Comparison of ENCODE assay signal across 15 cellular contexts in genomic region chr2:6927753-6928152, GRCh38.
"Had no signal": no experiment of that assay in that cellular context is flagged by ENCODE, and none has a peak within 500 bp of the region (broad histone marks: within the 10 kb centered on the region; RNA-seq: fewer than 3 reads in every experiment).

No MANE protein-coding gene starts in this region.

- ATAC-seq: activated T-cell treated with anti-CD3 and anti-CD28 coated beads, Interleukin-2, amount 50 U/mL, for 4 hours; stimulated activated naive CD8-positive, alpha-beta T cell treated with anti-CD3 and anti-CD28 coated beads, Interleukin-15, amount 100 ng/mL, for 72 hours; T-cell had no signal

- H3K36me3 ChIP-seq: colonic mucosa, neutrophil, upper lobe of left lung had no signal

- H3K4me3 ChIP-seq: colonic mucosa, SK-N-MC, upper lobe of left lung had no signal

- H3K4me1 ChIP-seq: colonic mucosa had no signal

- DNase-seq: activated CD4-positive, alpha-beta memory T cell treated with anti-CD3 and anti-CD28 coated beads for 36 hours; activated CD4-positive, alpha-beta T cell treated with anti-CD3 and anti-CD28 coated beads for 1 hour; activated effector memory CD4-positive, alpha-beta T cell treated with Interleukin-2 at 50 U/mL for 16 hours; activated T-cell treated with anti-CD3 and anti-CD28 coated beads, Interleukin-2, amount 50 U/mL, for 4 hours; colonic mucosa; foreskin fibroblast; immature natural killer cell; mammary epithelial cell; naive B cell; stimulated activated naive CD8-positive, alpha-beta T cell treated with anti-CD3 and anti-CD28 coated beads, Interleukin-15, amount 100 ng/mL, for 72 hours; T-cell; T-helper 9 cell had no signal

- H3K27ac ChIP-seq: colonic mucosa, neutrophil, SK-N-MC had no signal

- H3K27me3 ChIP-seq: colonic mucosa, neutrophil, upper lobe of left lung had no signal

- H3K9me3 ChIP-seq: colonic mucosa, neutrophil, upper lobe of left lung had no signal
